In genomic region chr10:131492211-131492610, GRCh38 we compare ENCODE assay signal across 8 cellular contexts.
"Had no signal": no experiment of that assay in that cellular context is flagged by ENCODE, and none has a peak within 500 bp of the region (broad histone marks: within the 10 kb centered on the region; RNA-seq: fewer than 3 reads in every experiment).

No MANE protein-coding gene starts in this region.

- H3K36me3 ChIP-seq: HAP-1 had no signal

- H3K9me3 ChIP-seq: HAP-1 had no signal

- H3K4me3 Mint-ChIP-seq: GM23338, HFFc6, IgD-negative memory B cell had no signal

- H3K4me1 ChIP-seq: HAP-1 had no signal

- H3K36me3 Mint-ChIP-seq: IgD-negative memory B cell had no signal

- DNase-seq: HFFc6, KBM-7 had no signal

- H3K4me3 ChIP-seq: GM23338, HAP-1 had no signal

- H3K4me1 Mint-ChIP-seq: GM23338, IgD-negative memory B cell had no signal

- H3K27me3 Mint-ChIP-seq: IgD-negative memory B cell had no signal

- FAIRE-seq: H1, H54, HepG2 had no signal

- H3K27ac Mint-ChIP-seq: GM23338, HFFc6 had no signal

- H3K4me2 ChIP-seq: GM23338 had no signal

- H2AFZ ChIP-seq: GM23338 had no signal
